8 cellular contexts compared by ENCODE assay signal in genomic region chr2:157470321-157470720, GRCh38. TPM values are rescaled to one million over a fixed set of nuclear protein-coding genes. Genes with fewer than 3 reads are reported as not detected.
A peak's percentile ranks its signal among the peaks of the same experiment; 100 is the strongest.
DNase-seq lines count a peak whose midpoint lies in the region; ATAC-seq, FAIRE-seq and TF ChIP-seq lines count a peak whose summit lies in the region.

No MANE protein-coding gene starts in this region.

- in situ Hi-C loops in GM12878 (cut with MboI) = no loop called here

- SMC1A ChIA-PET in GM12878 (lab: Charles Lee; ENCODE audit: uncharacterized antibody, unreplicated experiment) = interaction anchor here (0.6 to 7.0 kb wide), 20 partner anchors 10 to 165 kb away, joined by 3 to 119 read pairs (median 6); partner anchors contain the start of gene CYTIP

- H3K4me3 ChIP-seq in GM12878 = peak overlapping the region; percentile 56

- CTCF ChIA-PET in GM12878 (lab: Yijun Ruan, JAX) = interaction anchor here (0.7 to 7.2 kb wide), 15 partner anchors 10 to 1665 kb away, joined by 3 to 70 read pairs (median 3); partner anchors contain the start of gene CYTIP

- no peak for TF ChIP-seq POLR2A in GM12878 (IDR thresholded peaks at IDR 0.05; ENCODE audit: low read depth, low read length)

- H3K4me1 ChIP-seq in GM12878 (ENCODE audit: control insufficient read depth, insufficient read depth, low read length) = peaks cover 38% of the 10 kb centered on the region

- no peaks in the 10 kb centered on the region for H3K36me3 ChIP-seq in GM12878 (ENCODE audit: control insufficient read depth in 2 of 2, insufficient read depth in 2 of 2, low read length in 1 of 2)

- POLR2A ChIA-PET in GM12878 (lab: Charles Lee) = interaction anchor here (1.0 to 6.9 kb wide), 8 partner anchors 10 to 64 kb away, joined by 3 to 90 read pairs (median 6); partner anchors contain the start of gene CYTIP

- DNase-seq in GM10266 (ENCODE audit: extremely low spot score) = peak; percentile 32
- peak; percentile 80 for DNase-seq in GM12878 (ENCODE audit: low read depth, low spot score)
- no peak for DNase-seq in iPS-NIHi11 (ENCODE audit: low spot score)
- DNase-seq in medulla oblongata (ENCODE audit: extremely low spot score) = no peak
- DNase-seq in retina = no peak
- no peak for DNase-seq in ureter (ENCODE audit: low spot score)

- ATAC-seq in GM21367 (IDR thresholded peaks at IDR 0.05; ENCODE audit: unreplicated experiment) = peak; percentile 44
- peak; percentile 44 for ATAC-seq in HG03457 (IDR thresholded peaks at IDR 0.05; ENCODE audit: unreplicated experiment)
- peak; percentile 74 for ATAC-seq in GM12878

- TF ChIP-seq EP300 in GM12878 (IDR thresholded peaks at IDR 0.05; ENCODE audit: borderline replicate concordance in 1 of 2, control insufficient read depth in 1 of 2, low read depth in 2 of 2, low read length in 2 of 2) = peak; percentile 85 to 89

- peak; percentile 85 for FAIRE-seq in GM12878 (lab: Jason Lieb, UNC)

- no peak for TF ChIP-seq CTCF in GM10266 (IDR thresholded peaks at IDR 0.05; ENCODE audit: control insufficient read depth, insufficient read depth, low read depth, missing control alignments)
- TF ChIP-seq CTCF in GM12878 (IDR thresholded peaks at IDR 0.05 in 2 of 3, conservative IDR thresholded peaks at IDR 0.05 in 1 of 3; ENCODE audit: control insufficient read depth in 2 of 3, extremely low read depth in 1 of 3, insufficient read depth in 1 of 3, low read depth in 3 of 3, low read length in 3 of 3) = no peak

- H3K27ac ChIP-seq in GM12878 (ENCODE audit: control insufficient read depth, insufficient read depth) = peak overlapping the region; percentile 94

- H3K9me3 ChIP-seq in GM12878 (replicated peaks; ENCODE audit: control insufficient read depth, insufficient read depth, low read length) = no peaks in the 10 kb centered on the region; the same call in 1 of the 3 replicates

- H2AFZ ChIP-seq in GM12878 (ENCODE audit: control insufficient read depth, low read depth, low read length) = no peak overlapping the region; the same call in 1 of the 2 replicates

- BruUV-seq in GM12878 (replicated peaks; lab: Mats Ljungman, UMichigan) = no TSS peak

- H3K27me3 ChIP-seq in GM12878 (replicated peaks in 1 of 2; ENCODE audit: control insufficient read depth in 2 of 2, insufficient read depth in 2 of 2, low read length in 1 of 2) = no peaks in the 10 kb centered on the region

- H3K79me2 ChIP-seq in GM12878 (ENCODE audit: control insufficient read depth, insufficient read depth, low read length) = peaks cover 17% of the 10 kb centered on the region

- peak overlapping the region; percentile 85 for H3K4me2 ChIP-seq in GM12878 (ENCODE audit: control insufficient read depth, insufficient read depth)

- RAD21 ChIA-PET in GM12878 (lab: Charles Lee; ENCODE audit: unreplicated experiment) = interaction anchor here (0.7 to 6.0 kb wide), 14 partner anchors 10 to 107 kb away, joined by 3 to 125 read pairs (median 6); partner anchors contain the start of gene CYTIP

- intact Hi-C loops in GM12878 (cut with micrococcal nuclease; ENCODE audit: unreplicated experiment) = loop anchor here (1.0 to 10.0 kb wide), 4 partner anchors 26 to 316 kb away; partner anchors contain the start of genes CYTIP and ERMN

- H3K9ac ChIP-seq in GM12878 (ENCODE audit: control insufficient read depth, insufficient read depth, low read length) = peak overlapping the region; percentile 57

- H4K20me1 ChIP-seq in GM12878 (ENCODE audit: control insufficient read depth, insufficient read depth) = no peaks in the 10 kb centered on the region

- TF ChIP-seq RAD21 in GM12878 (IDR thresholded peaks at IDR 0.05; ENCODE audit: insufficient read depth, low read depth, low read length) = no peak

TF ChIP-seq in GM12878, 131 proteins besides CTCF, POLR2A, EP300 and RAD21 (continues in another document):
- 0 out of 2 replicates have a peak, but pooled peaks have one; percentile 82 for TF ChIP-seq RCOR1 (conservative IDR thresholded peaks at IDR 0.05; ENCODE audit: low read depth, low read length)
- TF ChIP-seq CHD1 (IDR thresholded peaks at IDR 0.05; ENCODE audit: low read depth, low read length) = peak; percentile 27; the same call in 1 of the 2 replicates
- peak; percentile 64; the same call in 1 of the 2 replicates for TF ChIP-seq GATAD2B (conservative IDR thresholded peaks at IDR 0.05; ENCODE audit: low read depth)
- peak; percentile 63; the same call in 1 of the 2 replicates for TF ChIP-seq YY1 (IDR thresholded peaks at IDR 0.05; ENCODE audit: low read depth, low read length)
- no peak; the same call in 2 of the 3 replicates for TF ChIP-seq POU2F2 (IDR thresholded peaks at IDR 0.05; ENCODE audit: borderline replicate concordance, low read depth, low read length)
- peak; percentile 61 for TF ChIP-seq ZNF687 (IDR thresholded peaks at IDR 0.05)
- TF ChIP-seq BHLHE40 (IDR thresholded peaks at IDR 0.05; ENCODE audit: borderline replicate concordance in 1 of 2, low read depth in 2 of 2, low read length in 1 of 2) = peak in 1 of 2 experiments; percentile 41; a peak in 1 of 4 replicates
- TF ChIP-seq CEBPB (IDR thresholded peaks at IDR 0.05; ENCODE audit: borderline replicate concordance in 1 of 2, low read depth in 2 of 2, low read length in 2 of 2) = no peak
- peak; percentile 68; the same call in 1 of the 2 replicates for TF ChIP-seq PAX5 (IDR thresholded peaks at IDR 0.05; ENCODE audit: borderline replicate concordance, low read depth, low read length)
- peak; percentile 81 for TF ChIP-seq CREM (IDR thresholded peaks at IDR 0.05; ENCODE audit: low read depth)
- peak; percentile 82; the same call in 1 of the 2 replicates for TF ChIP-seq FOXM1 (IDR thresholded peaks at IDR 0.05; ENCODE audit: low read depth, low read length)
- peak; percentile 85 for TF ChIP-seq SKIL (IDR thresholded peaks at IDR 0.05; ENCODE audit: low read depth, poor library complexity, severe bottlenecking)
- peak; percentile 66; the same call in 1 of the 2 replicates for TF ChIP-seq PML (IDR thresholded peaks at IDR 0.05; ENCODE audit: low read length)
- TF ChIP-seq NFIC (IDR thresholded peaks at IDR 0.05; ENCODE audit: low read depth, low read length) = peak; percentile 87

RNA-seq across cellular contexts. Expression of gene CYTIP, which starts 26.4 kb away (rescaled TPM):
- 245 and 264 TPM in 2 replicates for total RNA-seq in GM12878 (2013; cell fraction: nucleolus; rRNA removed)
- total RNA-seq in GM12878 (2014; rRNA removed) = 73.6 and 74.4 TPM in 2 replicates
- total RNA-seq in GM12878 (2014; rRNA removed; fragmentation: Illumina TruSeq; extraction: Trizol) = 94.2 and 97.1 TPM in 2 replicates
- total RNA-seq in GM12878 (2021) = 63.7 and 64.9 TPM in 2 replicates
- polyA plus RNA-seq in GM12878 (2011; ENCODE audit: low read depth) = 86.9 TPM
- 178 and 213 TPM in 2 replicates for polyA plus RNA-seq in GM12878 (2011; rRNA removed)
- 88.3 and 124 TPM in 2 replicates for polyA plus RNA-seq in GM12878 (2011; cell fraction: cytosol; rRNA removed)
- 57.7 and 73.8 TPM in 2 replicates for polyA plus RNA-seq in GM12878 (2011; cell fraction: nucleus; rRNA removed)
- 92.3 and 147 TPM in 2 replicates for polyA plus RNA-seq in GM12878 (2012)
- 71.4 and 99.2 TPM in 2 replicates for polyA plus RNA-seq in GM12878 (2014; fragmentation: Illumina TruSeq; extraction: Trizol)
- polyA plus RNA-seq in GM12878 (2014; fragmentation: Nextera tagmentation; extraction: Ambion mirVana) = 10 to 100 TPM; 71.6 to 75.4 TPM
- polyA plus RNA-seq in GM12878 (2014; rRNA removed) = 51.2 and 55.1 TPM in 2 replicates
- polyA plus RNA-seq in GM12878 (2016; fragmentation: Nextera tagmentation; extraction: Ambion mirVana) = 10 to 100 TPM; 73.2 to 76.5 TPM
- 173 and 213 TPM in 2 replicates for polyA minus RNA-seq in GM12878 (2011; rRNA and poly(A)+ RNA removed)
- polyA minus RNA-seq in GM12878 (2011; cell fraction: cytosol; rRNA and poly(A)+ RNA removed) = 103 TPM in 2 replicates
- 449 and 546 TPM in 2 replicates for polyA minus RNA-seq in GM12878 (2011; cell fraction: nucleus; rRNA and poly(A)+ RNA removed)
- 15.8 TPM for total RNA-seq in ureter

Comparison
In these comparisons a context has a peak if more than half of its experiments do, and no peak if none do; other contexts are left out.
1. DNase-seq: peak in GM10266 (single experiment) and GM12878 (single experiment); none in iPS-NIHi11 (single experiment), medulla oblongata (single experiment), retina (single experiment) and ureter (single experiment).
2. Peak in every context shown above with its lines, with median percentiles within 50 percentile points of each other: ATAC-seq.